In the genomic region with DNA sequence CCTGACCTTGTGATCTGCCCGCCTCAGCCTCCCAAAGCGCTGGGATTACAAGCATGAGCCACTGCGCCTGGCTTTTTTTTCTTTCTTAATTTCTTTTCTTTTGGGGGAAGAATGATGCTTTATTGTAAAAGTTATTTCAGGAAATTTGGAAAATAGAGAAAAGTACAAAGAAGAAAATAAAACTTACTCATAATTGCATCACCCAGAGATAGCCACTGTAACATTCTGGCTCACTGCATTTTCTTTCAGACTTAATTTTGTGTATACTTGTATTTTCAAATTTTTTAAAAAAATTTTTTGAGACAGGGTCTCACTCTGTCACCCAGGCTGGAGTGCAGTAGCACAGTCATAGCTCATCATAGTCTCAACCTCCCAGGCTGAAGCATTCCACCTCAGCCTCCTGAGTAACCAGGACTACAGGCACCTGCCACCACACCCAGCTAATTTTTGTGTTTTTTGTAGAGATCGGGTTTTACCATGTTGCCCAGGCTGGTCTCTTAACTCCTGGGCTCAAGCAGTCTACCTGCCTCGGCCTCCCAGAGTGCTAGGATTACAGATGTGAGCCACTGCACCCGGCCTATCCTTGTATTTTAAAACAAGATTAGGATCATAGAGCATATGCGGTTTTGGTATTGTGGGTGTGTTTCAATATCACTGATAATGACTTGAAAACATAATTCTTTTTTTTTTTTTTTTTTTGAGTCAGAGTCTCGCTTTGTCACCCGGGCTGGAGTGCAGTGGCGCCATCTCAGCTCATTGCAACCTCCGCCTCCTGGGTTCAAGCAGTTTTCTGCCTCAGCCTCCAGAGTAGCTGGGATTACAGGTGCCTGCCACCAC, we compare ENCODE assay signal across 1 cellular context. TPM values are rescaled to one million over a fixed set of nuclear protein-coding genes. Genes with fewer than 3 reads are reported as not detected.
"Had no signal": no experiment of that assay in that cellular context is flagged by ENCODE, and none has a peak within 500 bp of the region (broad histone marks: within the 10 kb centered on the region; RNA-seq: fewer than 3 reads in every experiment).

No MANE protein-coding gene starts in this region.

RNA-seq across cellular contexts. Expression of gene RAD9B, which starts 19.0 kb away (rescaled TPM):
- total RNA-seq: vagina had no signal
